In genomic region chr12:124567035-124567672, GRCh38 we compare ENCODE assay signal across 8 cellular contexts. TPM values are rescaled to one million over a fixed set of nuclear protein-coding genes. Genes with fewer than 3 reads are reported as not detected.
DNase-seq lines count a peak whose midpoint lies in the region; ATAC-seq, FAIRE-seq and TF ChIP-seq lines count a peak whose summit lies in the region.

TSS of gene NCOR2 (minus strand) at chr12:124567612. CDS start at chr12:124495251, 72,361 bp downstream.

- H3K27me3 Mint-ChIP-seq in T-cell (no peaks in the 10 kb centered on the region), astrocyte (ENCODE audit: low read depth, unreplicated experiment) (no peaks in the 10 kb centered on the region)

- H3K4me1 Mint-ChIP-seq in T-cell = peaks cover 23 to 38% (median 34%) of the 10 kb centered on the region in 3 donors
- H3K4me1 Mint-ChIP-seq in astrocyte (ENCODE audit: low read depth, unreplicated experiment) = peaks cover 7% of the 10 kb centered on the region

- no peaks in the 10 kb centered on the region for H3K9me3 ChIP-seq in astrocyte (ENCODE audit: insufficient read depth, low read depth, low read length)
- no peaks in the 10 kb centered on the region for H3K9me3 ChIP-seq in iPS-15b (ENCODE audit: control insufficient read depth, insufficient read depth, low read length)

- no peak for FAIRE-seq in astrocyte (lab: Jason Lieb, UNC)

- H3K27me3 ChIP-seq in astrocyte (ENCODE audit: insufficient read depth, low read length) = no peaks in the 10 kb centered on the region
- H3K27me3 ChIP-seq in iPS-15b (ENCODE audit: control insufficient read depth, insufficient read depth, low read length) = no peaks in the 10 kb centered on the region

- H4K20me1 ChIP-seq in astrocyte (ENCODE audit: insufficient read depth, low read length) = peaks cover 43% of the 10 kb centered on the region

- H3K4me3 ChIP-seq in astrocyte (ENCODE audit: insufficient read depth, low read depth, low read length) (peak within 1 kb of the TSS; percentile 76), iPS-15b (ENCODE audit: low read depth, low read length) (peak within 1 kb of the TSS; percentile 82)

- peak within 1 kb of the TSS; percentile 89 for H3K4me2 ChIP-seq in astrocyte (ENCODE audit: low read length)

- peak; percentile 15 for ATAC-seq in HG03097 (IDR thresholded peaks at IDR 0.05; ENCODE audit: low FRiP score, unreplicated experiment)
- ATAC-seq in T-cell (replicated peaks in 1 of 4) = peak; percentile 47 to 57 (median 51)

- H3K9ac ChIP-seq in astrocyte (ENCODE audit: low read length) (peak within 1 kb of the TSS; percentile 90), iPS-15b (ENCODE audit: low read depth, low read length) (peak within 1 kb of the TSS; percentile 76)

- H3K36me3 ChIP-seq in astrocyte (ENCODE audit: insufficient read depth, low read length) = no peaks in the 10 kb centered on the region
- peaks cover 5% of the 10 kb centered on the region for H3K36me3 ChIP-seq in iPS-15b (ENCODE audit: control insufficient read depth, insufficient read depth, low read length)

- H3K79me2 ChIP-seq in astrocyte (ENCODE audit: insufficient read depth, low read length) = peaks cover 49% of the 10 kb centered on the region

- CTCF ChIA-PET in T-cell (lab: Charles Lee) = interaction anchor here in 1 of 2 donors (0.6 kb wide), 1 partner anchor 293 kb away, joined by 3 read pairs; no protein-coding TSS in a partner anchor

- POLR2A ChIA-PET in T-cell (lab: Charles Lee) = no interaction called here

- peak; percentile 53 for DNase-seq in NCI-H748 (lab: John Stamatoyannopoulos, UW; ENCODE audit: unreplicated experiment)
- DNase-seq in NCI-H748 treated with DMSO at 0.1 percent for 48 hours (lab: John Stamatoyannopoulos, UW) = no peak
- peak in 30 of 34 experiments; percentile 9 to 59 (median 36) for DNase-seq in T-cell
- DNase-seq in astrocyte (ENCODE audit: low read depth) = no peak
- DNase-seq in stimulated activated CD4-positive, alpha-beta T cell treated with anti-CD3 and anti-CD28 coated beads, Interleukin-12 subunit alpha, Interleukin-12 subunit beta, amount 100 ng/mL, for 4 hours = peak; percentile 55
- no peak for DNase-seq in NCI-H510A treated with DMSO at 0.1 percent for 48 hours (lab: John Stamatoyannopoulos, UW)

- H2AFZ ChIP-seq in astrocyte (ENCODE audit: low read depth, low read length) = peak within 1 kb of the TSS; percentile 53

- H3K4me1 ChIP-seq in astrocyte (ENCODE audit: insufficient read depth, low read length) = peaks cover 27% of the 10 kb centered on the region
- peaks cover 26% of the 10 kb centered on the region for H3K4me1 ChIP-seq in iPS-15b (ENCODE audit: control insufficient read depth, insufficient read depth, low read length)

- peak within 1 kb of the TSS; percentile 91 for H3K27ac ChIP-seq in astrocyte (ENCODE audit: low read depth, low read length)

- H3K4me3 Mint-ChIP-seq in T-cell (peak within 1 kb of the TSS; percentile 86 to 95 (median 91)), astrocyte (ENCODE audit: unreplicated experiment) (peak within 1 kb of the TSS; percentile 89)

- H3K36me3 Mint-ChIP-seq in T-cell (no peaks in the 10 kb centered on the region), astrocyte (ENCODE audit: low read depth, unreplicated experiment) (peaks cover 2% of the 10 kb centered on the region)

- no peak for TF ChIP-seq CTCF in astrocyte (IDR thresholded peaks at IDR 0.05; ENCODE audit: insufficient read depth, low read depth, low read length)

- H3K27ac Mint-ChIP-seq in T-cell = peak within 1 kb of the TSS; percentile 76 to 90
- peak within 1 kb of the TSS; percentile 79 for H3K27ac Mint-ChIP-seq in astrocyte (ENCODE audit: unreplicated experiment)

- no peaks in the 10 kb centered on the region for H3K9me3 Mint-ChIP-seq in T-cell
- H3K9me3 Mint-ChIP-seq in astrocyte (ENCODE audit: unreplicated experiment) = no peaks in the 10 kb centered on the region

RNA-seq across cellular contexts. Expression of gene NCOR2, which starts in this region (rescaled TPM):
- 100 to 1,000 TPM; 108 to 140 (median 127) TPM for total RNA-seq in T-cell
- 425 and 489 TPM in 2 replicates for total RNA-seq in astrocyte

Comparison
In these comparisons a context has a peak if more than half of its experiments do, and no peak if none do; other contexts are left out.
1. DNase-seq: peak in NCI-H748 (single experiment), T-cell (30 of 34) and stimulated activated CD4-positive, alpha-beta T cell treated with anti-CD3 and anti-CD28 coated beads, Interleukin-12 subunit alpha, Interleukin-12 subunit beta, amount 100 ng/mL, for 4 hours (single experiment); none in NCI-H748 treated with DMSO at 0.1 percent for 48 hours (single experiment), astrocyte (single experiment) and NCI-H510A treated with DMSO at 0.1 percent for 48 hours (single experiment).